In the genomic region with DNA sequence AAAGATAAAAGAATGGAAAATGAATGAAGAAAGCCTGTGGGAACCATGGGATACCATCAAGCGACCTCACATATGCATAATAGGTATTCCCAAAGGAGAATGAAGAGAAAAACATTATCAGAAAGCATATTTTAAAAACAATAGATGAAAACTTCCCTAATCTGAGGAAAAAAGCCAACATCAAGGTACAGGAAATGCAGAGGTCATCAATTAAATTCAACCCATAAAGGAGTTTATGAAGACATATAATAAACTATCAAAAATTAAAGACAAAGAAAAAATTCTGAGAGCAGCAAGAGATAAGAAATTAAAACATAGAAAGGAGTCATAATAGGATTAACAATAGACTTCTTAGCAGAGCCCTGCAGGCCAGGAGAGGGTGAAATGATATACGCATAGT, we compare ENCODE assay signal across 22 cellular contexts.
A peak's percentile ranks its signal among the peaks of the same experiment; 100 is the strongest.
DNase-seq lines count a peak whose midpoint lies in the region; ATAC-seq, FAIRE-seq and TF ChIP-seq lines count a peak whose summit lies in the region.
"Had no signal": no experiment of that assay in that cellular context is flagged by ENCODE, and none has a peak within 500 bp of the region (broad histone marks: within the 10 kb centered on the region; RNA-seq: fewer than 3 reads in every experiment).

No MANE protein-coding gene starts in this region.

- peaks cover 13% of the 10 kb centered on the region; the same call in 2 of the 3 replicates for H3K36me3 Mint-ChIP-seq in GM23338 (ENCODE audit: low read depth)
- H3K36me3 Mint-ChIP-seq in stimulated activated memory B cell treated with anti-CD40 and anti-IgM and Interleukin-4, amounts not matched to agents 10 μg/mL and 1 μg/mL and 100 μg/mL, for 72 hours: peaks cover 5% of the 10 kb centered on the region
- H3K36me3 Mint-ChIP-seq: CD4-positive, CD25-positive, alpha-beta regulatory T cell; CD8-positive, alpha-beta T cell had no signal

- intact Hi-C loops in IMR-90 (cut with micrococcal nuclease): loop anchor here (10.0 kb wide), 1 partner anchor 120 kb away; no protein-coding TSS in a partner anchor

- H4K20me1 ChIP-seq in GM23338 (replicated peaks; ENCODE audit: insufficient read depth) (no peaks in the 10 kb centered on the region), IMR-90 (ENCODE audit: insufficient read depth, low read length) (no peaks in the 10 kb centered on the region)
- H4K20me1 ChIP-seq: BLaER1 had no signal

- in situ Hi-C loops in IMR-90 (cut with MboI; ENCODE audit: low sequenced_read_pairs): no loop called here

- POLR2A ChIA-PET in A549 (lab: Yijun Ruan, JAX) (no interaction called here), IMR-90 (lab: Charles Lee; ENCODE audit: unreplicated experiment) (no interaction called here)

- H2AK5ac ChIP-seq in IMR-90 (ENCODE audit: low read depth, low read length) (no peak overlapping the region), mesendoderm (ENCODE audit: low read length) (no peak overlapping the region)

- TF ChIP-seq CTCF in A549 (IDR thresholded peaks at IDR 0.05): no peak
- TF ChIP-seq CTCF in GM23338 (conservative IDR thresholded peaks at IDR 0.05; ENCODE audit: low read depth in 2 of 2): no peak
- no peak for TF ChIP-seq CTCF in IMR-90 (conservative IDR thresholded peaks at IDR 0.05; ENCODE audit: low read depth, low read length)

- H2AFZ ChIP-seq in GM23338 (no peak overlapping the region), IMR-90 (replicated peaks; ENCODE audit: low read length, poor library complexity) (no peak overlapping the region)
- H2AFZ ChIP-seq: GM23248 had no signal

- BruUV-seq in IMR-90 (replicated peaks; lab: Mats Ljungman, UMichigan): no TSS peak

- H3K18ac ChIP-seq in IMR-90 (ENCODE audit: low read depth, low read length): no peak overlapping the region
- H3K18ac ChIP-seq in mesendoderm (ENCODE audit: low read length): no peak overlapping the region

- H3K79me2 ChIP-seq in GM23338 (replicated peaks; ENCODE audit: insufficient read depth) (no peaks in the 10 kb centered on the region), mesendoderm (ENCODE audit: control insufficient read depth, insufficient read depth, low read length) (no peaks in the 10 kb centered on the region)

- WGBS in A549 (ENCODE audit: missing lambda C conversion rate): 59% methylated on average over 2 of the region's 2 CpGs
- no CpG with 5 or more reads among the region's 2 CpGs for WGBS in IMR-90 (ENCODE audit: extremely low coverage in 2 of 2, insufficient read length in 1 of 2), 2 experiments
- no CpG with 5 or more reads among the region's 2 CpGs for WGBS in mesendoderm (ENCODE audit: extremely low coverage, insufficient coverage, low lambda C conversion rate)

- H4K8ac ChIP-seq in IMR-90 (ENCODE audit: low read depth in 2 of 2, low read length in 2 of 2) (peak overlapping the region in 1 of 2 experiments; percentile 33; a peak in 1 of 4 replicates), mesendoderm (ENCODE audit: low read depth, low read length) (peak overlapping the region; percentile 13)

- H2AK9ac ChIP-seq in IMR-90 (replicated peaks; ENCODE audit: low read depth, low read length, poor library complexity): no peak overlapping the region

- H3F3A ChIP-seq in GM23338 (replicated peaks; ENCODE audit: low read depth): no peaks in the 10 kb centered on the region

- CTCF ChIA-PET in A549 (lab: Yijun Ruan, JAX) (no interaction called here), IMR-90 (lab: Yijun Ruan, JAX) (no interaction called here)

- H3K4me2 ChIP-seq in A549 (no peak overlapping the region), GM23338 (peak overlapping the region; percentile 37; the same call in 1 of the 2 replicates), IMR-90 (ENCODE audit: low read depth, low read length) (no peak overlapping the region), mesendoderm (ENCODE audit: low read length) (no peak overlapping the region)

- peaks cover 25% of the 10 kb centered on the region for H3K4me1 Mint-ChIP-seq in GM23338
- peaks cover 7% of the 10 kb centered on the region for H3K4me1 Mint-ChIP-seq in stimulated activated memory B cell treated with anti-CD40 and anti-IgM and Interleukin-4, amounts not matched to agents 10 μg/mL and 1 μg/mL and 100 μg/mL, for 72 hours
- H3K4me1 Mint-ChIP-seq: B cell; CD4-positive, CD25-positive, alpha-beta regulatory T cell had no signal

- H2BK5ac ChIP-seq in IMR-90 (ENCODE audit: low read depth, low read length, poor library complexity, severe bottlenecking) (no peak overlapping the region), mesendoderm (ENCODE audit: low read length) (no peak overlapping the region)

- peaks cover 11% of the 10 kb centered on the region for H3K4me1 ChIP-seq in A549
- H3K4me1 ChIP-seq in GM23338 (ENCODE audit: insufficient read depth): peaks cover 7% of the 10 kb centered on the region
- H3K4me1 ChIP-seq in IMR-90 (ENCODE audit: control insufficient read depth, insufficient read depth, low read length): peaks cover 2% of the 10 kb centered on the region; the same call in 1 of the 2 replicates
- no peaks in the 10 kb centered on the region for H3K4me1 ChIP-seq in mesendoderm (ENCODE audit: control insufficient read depth, low read depth, low read length)
- H3K4me1 ChIP-seq: Caco-2, HAP-1 had no signal

- H3K27ac ChIP-seq in A549 (peak overlapping the region in 1 of 2 experiments; percentile 24; a peak in 1 of 6 replicates), GM23338 (ENCODE audit: low read depth) (peak overlapping the region; percentile 15; the same call in 1 of the 2 replicates), IMR-90 (ENCODE audit: insufficient read depth, low read length) (no peak overlapping the region), mesendoderm (ENCODE audit: low read depth, low read length) (no peak overlapping the region)
- H3K27ac ChIP-seq: BLaER1, C4-2B had no signal

- peaks cover 15% of the 10 kb centered on the region for H3K9me3 Mint-ChIP-seq in GM23338
- H3K9me3 Mint-ChIP-seq in stimulated activated memory B cell treated with anti-CD40 and anti-IgM and Interleukin-4, amounts not matched to agents 10 μg/mL and 1 μg/mL and 100 μg/mL, for 72 hours: peaks cover 16% of the 10 kb centered on the region

- no peak overlapping the region for H2BK15ac ChIP-seq in IMR-90 (ENCODE audit: low read depth, low read length)
- H2BK15ac ChIP-seq in mesendoderm (replicated peaks; ENCODE audit: low read depth): no peak overlapping the region

- TF ChIP-seq EP300 in A549 (IDR thresholded peaks at IDR 0.05): no peak

- H3K9me2 ChIP-seq in GM23338 (ENCODE audit: insufficient read depth): peaks cover 8% of the 10 kb centered on the region; the same call in 1 of the 2 replicates

- no peak for ATAC-seq in A549
- no peak; the same call in 2 of the 3 replicates for ATAC-seq in GM23338
- no peak for ATAC-seq in IMR-90 (ENCODE audit: low read depth)
- ATAC-seq in stimulated activated memory B cell treated with anti-CD40 and anti-IgM and Interleukin-4, amounts not matched to agents 10 μg/mL and 1 μg/mL and 100 μg/mL, for 72 hours: no peak
- ATAC-seq in esophagus mucosa: no peak
- no peak for ATAC-seq in GM18498 (IDR thresholded peaks at IDR 0.05; ENCODE audit: unreplicated experiment)
- ATAC-seq: CD8-positive, alpha-beta T cell had no signal

- H3K36me3 ChIP-seq in GM23338 (ENCODE audit: insufficient read depth): no peaks in the 10 kb centered on the region; the same call in 1 of the 2 replicates
- no peaks in the 10 kb centered on the region for H3K36me3 ChIP-seq in IMR-90 (ENCODE audit: control insufficient read depth, insufficient read depth, low read length)
- no peaks in the 10 kb centered on the region for H3K36me3 ChIP-seq in mesendoderm (ENCODE audit: control insufficient read depth, insufficient read depth, low read length)
- H3K36me3 ChIP-seq: BLaER1, HAP-1 had no signal

- H3K9me1 ChIP-seq in IMR-90 (ENCODE audit: insufficient read depth, low read length): no peaks in the 10 kb centered on the region

- peak overlapping the region; percentile 75; the same call in 1 of the 2 replicates for H2BK20ac ChIP-seq in IMR-90 (ENCODE audit: low read depth, low read length)

- no peaks in the 10 kb centered on the region for H3K27me3 ChIP-seq in GM23338 (ENCODE audit: insufficient read depth)
- H3K27me3 ChIP-seq in IMR-90 (ENCODE audit: control insufficient read depth, insufficient read depth, low read length): no peaks in the 10 kb centered on the region
- no peaks in the 10 kb centered on the region for H3K27me3 ChIP-seq in mesendoderm (ENCODE audit: insufficient read depth, low read length, poor library complexity)

- H3K4ac ChIP-seq in IMR-90 (ENCODE audit: low read depth, low read length): no peak overlapping the region
- no peak overlapping the region for H3K4ac ChIP-seq in mesendoderm (ENCODE audit: low read depth, low read length)

- TF ChIP-seq RAD21 in A549 (conservative IDR thresholded peaks at IDR 0.05 in 1 of 2, IDR thresholded peaks at IDR 0.05 in 1 of 2) (no peak), IMR-90 (IDR thresholded peaks at IDR 0.05; ENCODE audit: low read length) (no peak)

- no peak overlapping the region for H4K5ac ChIP-seq in IMR-90 (ENCODE audit: low read depth, low read length)
- H4K5ac ChIP-seq in mesendoderm (ENCODE audit: low read length): no peak overlapping the region

- no peak overlapping the region for H4K91ac ChIP-seq in IMR-90 (ENCODE audit: insufficient read depth, low read depth, low read length)

- no peak overlapping the region for H3K14ac ChIP-seq in IMR-90 (replicated peaks; ENCODE audit: low read depth, low read length)

- H3K79me1 ChIP-seq in IMR-90 (ENCODE audit: low read depth in 1 of 2, low read length in 2 of 2) (no peaks in the 10 kb centered on the region), mesendoderm (ENCODE audit: low read length) (no peaks in the 10 kb centered on the region)

- DNase-seq in A549 (ENCODE audit: low read depth in 1 of 2, low spot score in 1 of 2) (no peak), GM23338 (ENCODE audit: low spot score) (no peak), IMR-90 (no peak), mesendoderm (no peak)
- DNase-seq: 8988T; Caco-2; CD4-positive, CD25-positive, alpha-beta regulatory T cell; CD8-positive, alpha-beta T cell; DMS153; DND-41; GM23248; HFFc6 had no signal

- no peak for TF ChIP-seq POLR2A in A549 (IDR thresholded peaks at IDR 0.05; ENCODE audit: low read length)
- TF ChIP-seq POLR2A in IMR-90 (IDR thresholded peaks at IDR 0.05; ENCODE audit: low read depth, low read length): no peak

- H3K4me3 Mint-ChIP-seq in GM23338: no peak overlapping the region
- H3K4me3 Mint-ChIP-seq in stimulated activated memory B cell treated with anti-CD40 and anti-IgM and Interleukin-4, amounts not matched to agents 10 μg/mL and 1 μg/mL and 100 μg/mL, for 72 hours: no peak overlapping the region
- H3K4me3 Mint-ChIP-seq: B cell; CD4-positive, CD25-positive, alpha-beta regulatory T cell; CD8-positive, alpha-beta T cell; HFFc6 had no signal

- dilution Hi-C loops in IMR-90 (cut with HindIII; ENCODE audit: low sequenced_read_pairs, unreplicated experiment): no loop called here

- no peak for FAIRE-seq in A549 (lab: Jason Lieb, UNC)
- FAIRE-seq: G401.6, GM12892, GM19239 had no signal

- peaks cover 2% of the 10 kb centered on the region for H3K27me3 Mint-ChIP-seq in GM23338 (ENCODE audit: insufficient read depth, low read depth, poor library complexity)
- H3K27me3 Mint-ChIP-seq in stimulated activated memory B cell treated with anti-CD40 and anti-IgM and Interleukin-4, amounts not matched to agents 10 μg/mL and 1 μg/mL and 100 μg/mL, for 72 hours: no peaks in the 10 kb centered on the region
- H3K27me3 Mint-ChIP-seq: B cell; CD4-positive, CD25-positive, alpha-beta regulatory T cell had no signal

- H3K9ac ChIP-seq in IMR-90 (ENCODE audit: low read depth, low read length) (no peak overlapping the region), mesendoderm (ENCODE audit: low read length) (no peak overlapping the region)
- H3K9ac ChIP-seq: BLaER1, GM23248 had no signal

- H3K56ac ChIP-seq in IMR-90 (ENCODE audit: extremely low read depth, insufficient read depth, low read length) (no peak overlapping the region), mesendoderm (ENCODE audit: low read length) (no peak overlapping the region)

- H3K9me3 ChIP-seq in A549: peaks cover 25% of the 10 kb centered on the region
- H3K9me3 ChIP-seq in IMR-90 (ENCODE audit: control insufficient read depth, insufficient read depth, low read length): peaks cover 4% of the 10 kb centered on the region; the same call in 1 of the 2 replicates
- H3K9me3 ChIP-seq: Caco-2, HAP-1 had no signal

- H2BK120ac ChIP-seq in IMR-90 (ENCODE audit: low read depth, low read length) (peak overlapping the region; percentile 83), mesendoderm (ENCODE audit: low read depth, low read length) (no peak overlapping the region)

- no peak overlapping the region for H3K23ac ChIP-seq in IMR-90 (ENCODE audit: low read depth, low read length)
- no peak overlapping the region for H3K23ac ChIP-seq in mesendoderm (ENCODE audit: low read length)

- H3K4me3 ChIP-seq in A549: no peak overlapping the region
- H3K4me3 ChIP-seq in GM23338: no peak overlapping the region
- no peak overlapping the region for H3K4me3 ChIP-seq in IMR-90 (ENCODE audit: insufficient read depth, low read depth, low read length)
- no peak overlapping the region for H3K4me3 ChIP-seq in mesendoderm (ENCODE audit: low read length)
- H3K4me3 ChIP-seq: BLaER1, GM23248, HAP-1 had no signal

- H3K27ac Mint-ChIP-seq in GM23338: peak overlapping the region; percentile 30; the same call in 1 of the 2 replicates
- H3K27ac Mint-ChIP-seq in stimulated activated memory B cell treated with anti-CD40 and anti-IgM and Interleukin-4, amounts not matched to agents 10 μg/mL and 1 μg/mL and 100 μg/mL, for 72 hours: no peak overlapping the region
- H3K27ac Mint-ChIP-seq: B cell; CD4-positive, CD25-positive, alpha-beta regulatory T cell; CD8-positive, alpha-beta T cell; HFFc6 had no signal
